In the genomic region with DNA sequence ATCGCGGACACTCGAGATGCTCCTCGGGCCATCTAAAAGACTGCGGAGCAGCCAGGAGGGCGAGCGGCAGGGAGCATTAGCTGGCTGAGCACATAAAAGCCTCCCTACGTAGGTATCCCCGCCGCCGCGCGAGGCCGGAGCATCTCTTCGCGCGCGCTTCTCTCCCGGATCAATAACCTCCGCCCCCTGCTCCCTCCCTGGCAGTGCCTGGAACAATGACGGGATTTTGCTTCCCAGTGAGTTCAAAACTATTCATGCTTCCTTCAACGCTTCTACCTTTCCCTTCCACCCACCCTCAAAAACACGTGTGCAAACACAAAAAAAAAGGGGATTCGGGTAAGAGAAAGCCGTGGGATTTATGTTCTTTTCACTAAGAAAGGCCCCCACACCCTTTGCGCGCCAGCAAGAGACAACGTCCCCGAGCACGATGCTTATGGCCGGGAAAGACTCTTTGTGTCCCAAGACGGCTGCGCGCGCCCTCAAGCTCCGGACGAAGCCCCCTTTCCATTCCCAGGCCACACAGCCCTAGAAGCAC, we compare ENCODE assay signal across 8 cellular contexts. TPM values are rescaled to one million over a fixed set of nuclear protein-coding genes. Genes with fewer than 3 reads are reported as not detected.
DNase-seq lines count a peak whose midpoint lies in the region; ATAC-seq, FAIRE-seq and TF ChIP-seq lines count a peak whose summit lies in the region.

No MANE protein-coding gene starts in this region.

- peak overlapping the region; percentile 39 for H3K9ac ChIP-seq in IMR-90 (ENCODE audit: low read depth, low read length)
- H3K9ac ChIP-seq in SU-DHL-6 (ENCODE audit: low read length) = peak overlapping the region; percentile 81
- peak overlapping the region; percentile 71 for H3K9ac ChIP-seq in GM12878 (ENCODE audit: control insufficient read depth, insufficient read depth, low read length)
- H3K9ac ChIP-seq in skeletal muscle satellite cell (ENCODE audit: low read depth, low read length) = peak overlapping the region; percentile 68

- CTCF ChIA-PET in IMR-90 (lab: Yijun Ruan, JAX) = interaction anchor here (0.6 to 2.3 kb wide), 4 partner anchors 10 to 34 kb away, joined by 3 to 19 read pairs (median 3); no protein-coding TSS in a partner anchor
- CTCF ChIA-PET in GM12878 (lab: Yijun Ruan, JAX) = interaction anchor here (0.8 to 8.2 kb wide), 14 partner anchors 10 to 280 kb away, joined by 3 to 88 read pairs (median 4); no protein-coding TSS in a partner anchor

- POLR2A ChIA-PET in IMR-90 (lab: Charles Lee; ENCODE audit: unreplicated experiment) = interaction anchor here (0.7 kb wide), 1 partner anchor 29 kb away, joined by 4 read pairs; the partner anchor contains the start of gene UBB
- POLR2A ChIA-PET in GM12878 (lab: Charles Lee) = interaction anchor here (0.8 to 2.0 kb wide), 6 partner anchors 25 to 136 kb away, joined by 3 to 8 read pairs (median 3); no protein-coding TSS in a partner anchor

- H3K79me1 ChIP-seq in IMR-90 (ENCODE audit: low read depth in 1 of 2, low read length in 2 of 2) = peaks cover 6 to 18% of the 10 kb centered on the region in 2 experiments; a peak in 3 of 4 replicates

- H3K4ac ChIP-seq in IMR-90 (ENCODE audit: low read depth, low read length) = peak overlapping the region; percentile 14; the same call in 1 of the 2 replicates

- peak overlapping the region; percentile 20; the same call in 1 of the 2 replicates for H3K56ac ChIP-seq in IMR-90 (ENCODE audit: extremely low read depth, insufficient read depth, low read length)

- 0 out of 2 replicates have a peak overlapping the region, but pooled peaks have one; percentile 23 for H2BK120ac ChIP-seq in IMR-90 (ENCODE audit: low read depth, low read length)

- H4K20me1 ChIP-seq in IMR-90 (ENCODE audit: insufficient read depth, low read length) = no peaks in the 10 kb centered on the region
- H4K20me1 ChIP-seq in SU-DHL-6 (ENCODE audit: low read depth, low read length) = no peaks in the 10 kb centered on the region
- no peaks in the 10 kb centered on the region for H4K20me1 ChIP-seq in GM12878 (ENCODE audit: control insufficient read depth, insufficient read depth)

- peak overlapping the region; percentile 42 for H2AK9ac ChIP-seq in IMR-90 (replicated peaks; ENCODE audit: low read depth, low read length, poor library complexity)

- 1% methylated on average over 14 of the region's 37 CpGs; no CpG with 5 or more reads in 1 of the 2 experiments for WGBS in IMR-90 (ENCODE audit: extremely low coverage in 2 of 2, insufficient read length in 1 of 2), 2 experiments
- under 1% methylated on average over 37 of the region's 37 CpGs for WGBS in GM12878 (ENCODE audit: insufficient coverage, insufficient replicate concordance, low lambda C conversion rate, missing lambda C conversion rate)

- H2BK20ac ChIP-seq in IMR-90 (ENCODE audit: low read depth, low read length) = no peak overlapping the region

- H4K5ac ChIP-seq in IMR-90 (ENCODE audit: low read depth, low read length) = no peak overlapping the region

- TF ChIP-seq CTCF in IMR-90 (conservative IDR thresholded peaks at IDR 0.05; ENCODE audit: low read depth, low read length) (no peak), SU-DHL-6 (IDR thresholded peaks at IDR 0.05; ENCODE audit: insufficient read depth, low read length, poor library complexity, severe bottlenecking) (no peak), GM12878 (IDR thresholded peaks at IDR 0.05 in 2 of 3, conservative IDR thresholded peaks at IDR 0.05 in 1 of 3; ENCODE audit: control insufficient read depth in 2 of 3, extremely low read depth in 1 of 3, insufficient read depth in 1 of 3, low read depth in 3 of 3, low read length in 3 of 3) (no peak)

- H3K27ac ChIP-seq in IMR-90 (ENCODE audit: insufficient read depth, low read length) (peak overlapping the region; percentile 33), SU-DHL-6 (ENCODE audit: low read depth, low read length) (peak overlapping the region; percentile 50), GM12878 (ENCODE audit: control insufficient read depth, insufficient read depth) (peak overlapping the region; percentile 61)

- ATAC-seq in IMR-90 (ENCODE audit: low read depth) (peak; percentile 49), GM12878 (peak; percentile 63), GM21447 (IDR thresholded peaks at IDR 0.05; ENCODE audit: unreplicated experiment) (no peak), GM18498 (IDR thresholded peaks at IDR 0.05; ENCODE audit: unreplicated experiment) (no peak)

- H3K9me3 ChIP-seq in IMR-90 (ENCODE audit: control insufficient read depth, insufficient read depth, low read length) = no peaks in the 10 kb centered on the region
- H3K9me3 ChIP-seq in SU-DHL-6 (ENCODE audit: insufficient read depth, low read length) = no peaks in the 10 kb centered on the region
- no peaks in the 10 kb centered on the region for H3K9me3 ChIP-seq in GM12878 (replicated peaks; ENCODE audit: control insufficient read depth, insufficient read depth, low read length)
- no peaks in the 10 kb centered on the region for H3K9me3 ChIP-seq in iPS-18c (ENCODE audit: control insufficient read depth, insufficient read depth, low read length)
- H3K9me3 ChIP-seq in skeletal muscle satellite cell (replicated peaks; ENCODE audit: low read length) = no peaks in the 10 kb centered on the region

- TF ChIP-seq POLR2A in IMR-90 (IDR thresholded peaks at IDR 0.05; ENCODE audit: low read depth, low read length) (no peak), GM12878 (IDR thresholded peaks at IDR 0.05; ENCODE audit: low read depth, low read length) (no peak)

- RAD21 ChIA-PET in GM12878 (lab: Charles Lee; ENCODE audit: unreplicated experiment) = interaction anchor here (0.6 to 3.0 kb wide), 10 partner anchors 11 to 139 kb away, joined by 3 to 15 read pairs (median 6); partner anchors contain the start of gene TRPV2

- no peak for FAIRE-seq in GM12878 (lab: Jason Lieb, UNC)

- peak overlapping the region; percentile 33 for H3K23ac ChIP-seq in IMR-90 (ENCODE audit: low read depth, low read length)

- SMC1A ChIA-PET in GM12878 (lab: Charles Lee; ENCODE audit: uncharacterized antibody, unreplicated experiment) = interaction anchor here (0.7 to 4.3 kb wide), 8 partner anchors 8 to 169 kb away, joined by 3 to 28 read pairs (median 5); no protein-coding TSS in a partner anchor

- no peak overlapping the region for H2BK15ac ChIP-seq in IMR-90 (ENCODE audit: low read depth, low read length)

- H3K79me2 ChIP-seq in SU-DHL-6 (ENCODE audit: insufficient read depth, low read length) (peaks cover 27% of the 10 kb centered on the region), GM12878 (ENCODE audit: control insufficient read depth, insufficient read depth, low read length) (peaks cover 23% of the 10 kb centered on the region)

- H3K9me2 ChIP-seq in SU-DHL-6 (replicated peaks; ENCODE audit: insufficient read depth, low read length) = no peaks in the 10 kb centered on the region

- no peak for TF ChIP-seq EP300 in GM12878 (IDR thresholded peaks at IDR 0.05; ENCODE audit: borderline replicate concordance in 1 of 2, control insufficient read depth in 1 of 2, low read depth in 2 of 2, low read length in 2 of 2)

- no peaks in the 10 kb centered on the region for H3K27me3 ChIP-seq in IMR-90 (ENCODE audit: control insufficient read depth, insufficient read depth, low read length)
- H3K27me3 ChIP-seq in SU-DHL-6 (ENCODE audit: low read length) = no peaks in the 10 kb centered on the region
- H3K27me3 ChIP-seq in GM12878 (replicated peaks in 1 of 2; ENCODE audit: control insufficient read depth in 2 of 2, insufficient read depth in 2 of 2, low read length in 1 of 2) = no peaks in the 10 kb centered on the region
- H3K27me3 ChIP-seq in skeletal muscle satellite cell (ENCODE audit: control insufficient read depth, insufficient read depth, low read length) = no peaks in the 10 kb centered on the region

- dilution Hi-C loops in IMR-90 (cut with HindIII; ENCODE audit: low sequenced_read_pairs, unreplicated experiment) = no loop called here

- H3K4me2 ChIP-seq in IMR-90 (ENCODE audit: low read depth, low read length) = peak overlapping the region; percentile 80
- peak overlapping the region; percentile 93 for H3K4me2 ChIP-seq in SU-DHL-6 (ENCODE audit: low read depth, low read length, poor library complexity, severe bottlenecking)
- H3K4me2 ChIP-seq in GM12878 (ENCODE audit: control insufficient read depth, insufficient read depth) = peak overlapping the region; percentile 61
- H3K4me2 ChIP-seq in skeletal muscle satellite cell (ENCODE audit: low read length) = peak overlapping the region; percentile 86

- H3K4me3 ChIP-seq in IMR-90 (ENCODE audit: insufficient read depth, low read depth, low read length) (peak overlapping the region; percentile 73), SU-DHL-6 (ENCODE audit: insufficient read depth, low read length, poor library complexity, severe bottlenecking) (peak overlapping the region; percentile 73), GM12878 (peak overlapping the region; percentile 83), iPS-18c (ENCODE audit: insufficient read depth, low read depth, low read length) (peak overlapping the region; percentile 82), skeletal muscle satellite cell (ENCODE audit: low read length) (peak overlapping the region; percentile 68)

- 0 out of 2 replicates have a peak overlapping the region, but pooled peaks have one; percentile 12 for H3K14ac ChIP-seq in IMR-90 (replicated peaks; ENCODE audit: low read depth, low read length)

- intact Hi-C loops in IMR-90 (cut with micrococcal nuclease) (loop anchor here (5.0 kb wide), 2 partner anchors 65 to 135 kb away; partner anchors contain the start of genes NCOR1 and PIGL), GM12878 (cut with micrococcal nuclease; ENCODE audit: unreplicated experiment) (loop anchor here (2.0 kb wide), 1 partner anchor 66 kb away; no protein-coding TSS in a partner anchor)

- H3K9me1 ChIP-seq in IMR-90 (ENCODE audit: insufficient read depth, low read length) = peaks cover 3% of the 10 kb centered on the region; the same call in 1 of the 2 replicates

- peak overlapping the region; percentile 31; the same call in 1 of the 2 replicates for H4K91ac ChIP-seq in IMR-90 (ENCODE audit: insufficient read depth, low read depth, low read length)

- H4K8ac ChIP-seq in IMR-90 (ENCODE audit: low read depth in 2 of 2, low read length in 2 of 2) = peak overlapping the region; percentile 11 to 49; a peak in 2 of 4 replicates

- H3K4me1 ChIP-seq in IMR-90 (ENCODE audit: control insufficient read depth, insufficient read depth, low read length) (0 out of 2 replicates have a peak, but pooled peaks cover 2% of the 10 kb centered on the region), GM12878 (ENCODE audit: control insufficient read depth, insufficient read depth, low read length) (peaks cover 3% of the 10 kb centered on the region; the same call in 1 of the 2 replicates), skeletal muscle satellite cell (ENCODE audit: control insufficient read depth, insufficient read depth, low read length) (peaks cover 8% of the 10 kb centered on the region)

- H3K36me3 ChIP-seq in IMR-90 (ENCODE audit: control insufficient read depth, insufficient read depth, low read length) (peaks cover 9% of the 10 kb centered on the region), SU-DHL-6 (ENCODE audit: low read length) (0 out of 2 replicates have a peak, but pooled peaks cover 15% of the 10 kb centered on the region), GM12878 (ENCODE audit: control insufficient read depth in 2 of 2, insufficient read depth in 2 of 2, low read length in 1 of 2) (peaks cover 3 to 7% of the 10 kb centered on the region in 2 experiments; a peak in 1 of 4 replicates), skeletal muscle satellite cell (ENCODE audit: insufficient read depth, low read length) (peaks cover 4% of the 10 kb centered on the region)

- peaks cover 22% of the 10 kb centered on the region for H3F3A ChIP-seq in SU-DHL-6 (ENCODE audit: insufficient read depth)

- H2BK5ac ChIP-seq in IMR-90 (ENCODE audit: low read depth, low read length, poor library complexity, severe bottlenecking) = no peak overlapping the region

- BruUV-seq in IMR-90 (replicated peaks; lab: Mats Ljungman, UMichigan) (no TSS peak), GM12878 (replicated peaks; lab: Mats Ljungman, UMichigan) (no TSS peak)

- peak; percentile 13 for DNase-seq in DMS153 (lab: John Stamatoyannopoulos, UW)
- peak; percentile 30 for DNase-seq in IMR-90
- DNase-seq in GM12878 (ENCODE audit: low read depth, low spot score) = no peak

- no peak for TF ChIP-seq RAD21 in IMR-90 (IDR thresholded peaks at IDR 0.05; ENCODE audit: low read length)
- TF ChIP-seq RAD21 in GM12878 (IDR thresholded peaks at IDR 0.05; ENCODE audit: insufficient read depth, low read depth, low read length) = no peak

- no peak overlapping the region for H2AK5ac ChIP-seq in IMR-90 (ENCODE audit: low read depth, low read length)

- in situ Hi-C loops in IMR-90 (cut with MboI; ENCODE audit: low sequenced_read_pairs) = no loop called here
- in situ Hi-C loops in GM12878 (cut with MboI) = no loop called here

- H2AFZ ChIP-seq in IMR-90 (replicated peaks; ENCODE audit: low read length, poor library complexity) (peak overlapping the region; percentile 98), SU-DHL-6 (ENCODE audit: low read depth, low read length, severe bottlenecking) (peak overlapping the region; percentile 79), GM12878 (ENCODE audit: control insufficient read depth, low read depth, low read length) (peak overlapping the region; percentile 82)

- H3K18ac ChIP-seq in IMR-90 (ENCODE audit: low read depth, low read length) = no peak overlapping the region

RNA-seq across cellular contexts. Expression of gene CENPV, which starts 0.9 kb away (rescaled TPM):
- 35.3 and 38.6 TPM in 2 replicates for total RNA-seq in IMR-90 (2012; rRNA removed)
- polyA plus RNA-seq in IMR-90 (2012; rRNA removed) = 49.8 and 52.2 TPM in 2 replicates
- 35.9 and 108 TPM in 2 replicates for polyA plus RNA-seq in IMR-90 (2012; cell fraction: cytosol; rRNA removed)
- polyA plus RNA-seq in IMR-90 (2012; cell fraction: nucleus; rRNA removed; ENCODE audit: low replicate concordance) = 35.8 and 72.9 TPM in 2 replicates
- total RNA-seq in GM12878 (2013; cell fraction: nucleolus; rRNA removed) = 30.7 and 33.5 TPM in 2 replicates
- 84.2 and 93.2 TPM in 2 replicates for total RNA-seq in GM12878 (2014; rRNA removed)
- total RNA-seq in GM12878 (2014; rRNA removed; fragmentation: Illumina TruSeq; extraction: Trizol) = 87.5 and 90.7 TPM in 2 replicates
- 94.9 and 98.6 TPM in 2 replicates for total RNA-seq in GM12878 (2021)
- polyA plus RNA-seq in GM12878 (2011; ENCODE audit: low read depth) = 55.4 TPM
- 83.7 and 93.4 TPM in 2 replicates for polyA plus RNA-seq in GM12878 (2011; rRNA removed)
- polyA plus RNA-seq in GM12878 (2011; cell fraction: cytosol; rRNA removed) = 75.3 and 100 TPM in 2 replicates
- 88.9 and 92.2 TPM in 2 replicates for polyA plus RNA-seq in GM12878 (2011; cell fraction: nucleus; rRNA removed)
- 48.3 and 50.3 TPM in 2 replicates for polyA plus RNA-seq in GM12878 (2012)
- polyA plus RNA-seq in GM12878 (2014; fragmentation: Illumina TruSeq; extraction: Trizol) = 80.1 and 94.1 TPM in 2 replicates
- polyA plus RNA-seq in GM12878 (2014; fragmentation: Nextera tagmentation; extraction: Ambion mirVana) = 10 to 100 TPM; 22.5 to 68.0 TPM
- polyA plus RNA-seq in GM12878 (2014; rRNA removed) = 77.5 and 86.0 TPM in 2 replicates
- 10 to 100 TPM; 70.8 to 72.7 TPM for polyA plus RNA-seq in GM12878 (2016; fragmentation: Nextera tagmentation; extraction: Ambion mirVana)
- 41.9 and 43.8 TPM in 2 replicates for polyA minus RNA-seq in GM12878 (2011; rRNA and poly(A)+ RNA removed)
- 8.3 and 11.1 TPM in 2 replicates for polyA minus RNA-seq in GM12878 (2011; cell fraction: cytosol; rRNA and poly(A)+ RNA removed)
- 11.2 and 14.4 TPM in 2 replicates for polyA minus RNA-seq in GM12878 (2011; cell fraction: nucleus; rRNA and poly(A)+ RNA removed)
- 11.4 and 17.5 TPM in 2 replicates for total RNA-seq in skeletal muscle satellite cell (2012; rRNA removed)

RNA-seq across cellular contexts. Expression of gene UBB, which starts 28.5 kb away (rescaled TPM):
- total RNA-seq in IMR-90 (2012; rRNA removed) (3,383 and 4,283 TPM in 2 replicates), GM12878 (2014; rRNA removed) (2,686 and 2,754 TPM in 2 replicates), GM12878 (2014; rRNA removed; fragmentation: Illumina TruSeq; extraction: Trizol) (1,488 and 1,495 TPM in 2 replicates), GM12878 (2021) (1,455 and 1,463 TPM in 2 replicates)
- polyA plus RNA-seq in IMR-90 (2012; rRNA removed) (2,561 and 3,167 TPM in 2 replicates), GM12878 (2011; rRNA removed) (608 and 1,133 TPM in 2 replicates), GM12878 (2014; fragmentation: Illumina TruSeq; extraction: Trizol) (1,621 and 1,633 TPM in 2 replicates), GM12878 (2014; fragmentation: Nextera tagmentation; extraction: Ambion mirVana) (1,000 to 10,000 TPM; 4,008 to 4,246 TPM), GM12878 (2014; rRNA removed) (2,006 and 2,356 TPM in 2 replicates), GM12878 (2016; fragmentation: Nextera tagmentation; extraction: Ambion mirVana) (1,000 to 10,000 TPM; 2,193 to 2,309 TPM)
- 2,294 and 4,532 TPM in 2 replicates for polyA plus RNA-seq in IMR-90 (2012; cell fraction: cytosol; rRNA removed)
- polyA plus RNA-seq in IMR-90 (2012; cell fraction: nucleus; rRNA removed; ENCODE audit: low replicate concordance) = 753 and 838 TPM in 2 replicates
- total RNA-seq in GM12878 (2013; cell fraction: nucleolus; rRNA removed) = 114 and 119 TPM in 2 replicates
- polyA plus RNA-seq in GM12878 (2011; ENCODE audit: low read depth) = 1,026 TPM
- polyA plus RNA-seq in GM12878 (2011; cell fraction: cytosol; rRNA removed) = 2,029 and 2,469 TPM in 2 replicates
- 935 and 994 TPM in 2 replicates for polyA plus RNA-seq in GM12878 (2011; cell fraction: nucleus; rRNA removed)
- 1,643 and 1,891 TPM in 2 replicates for polyA plus RNA-seq in GM12878 (2012)
- 1,101 and 1,306 TPM in 2 replicates for polyA minus RNA-seq in GM12878 (2011; rRNA and poly(A)+ RNA removed)
- polyA minus RNA-seq in GM12878 (2011; cell fraction: cytosol; rRNA and poly(A)+ RNA removed) = 411 and 476 TPM in 2 replicates
- polyA minus RNA-seq in GM12878 (2011; cell fraction: nucleus; rRNA and poly(A)+ RNA removed) = 196 and 307 TPM in 2 replicates
- 1,088 and 1,189 TPM in 2 replicates for total RNA-seq in skeletal muscle satellite cell (2012; rRNA removed)

Comparison
In these comparisons a context has a peak if more than half of its experiments do, and no peak if none do; other contexts are left out.
1. ATAC-seq: peak in IMR-90 (single experiment) and GM12878 (single experiment); none in GM21447 (single experiment) and GM18498 (single experiment).
2. Peak in every context shown above with its lines, with median percentiles within 50 percentile points of each other: H2AFZ ChIP-seq, H3K27ac ChIP-seq, H3K4me2 ChIP-seq, H3K4me3 ChIP-seq and H3K9ac ChIP-seq.